23 cellular contexts compared by ENCODE assay signal in the genomic region with DNA sequence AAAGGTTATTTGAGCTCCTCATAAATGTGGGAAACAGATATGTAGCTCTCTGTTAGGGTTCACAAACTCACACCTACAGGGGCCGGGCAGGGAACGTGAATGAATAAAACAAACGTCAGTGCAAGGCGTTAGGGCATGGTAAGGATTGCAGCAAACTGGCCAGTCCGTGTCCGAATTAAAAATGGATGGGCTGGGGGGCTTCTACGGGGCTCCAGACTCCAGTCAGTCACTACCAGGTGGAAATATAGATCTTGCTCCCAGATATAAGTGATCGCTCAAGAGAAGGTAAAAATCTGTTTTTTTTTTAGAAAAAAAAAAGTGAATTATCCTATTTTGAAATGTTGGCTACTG.
DNase-seq lines count a peak whose midpoint lies in the region; ATAC-seq and TF ChIP-seq lines count a peak whose summit lies in the region.
"Had no signal": no experiment of that assay in that cellular context is flagged by ENCODE, and none has a peak within 500 bp of the region (broad histone marks: within the 10 kb centered on the region; RNA-seq: fewer than 3 reads in every experiment).

No MANE protein-coding gene starts in this region.

- no peak for TF ChIP-seq POLR2A in HCT116 (IDR thresholded peaks at IDR 0.05; ENCODE audit: borderline replicate concordance, extremely low read depth, insufficient read depth, insufficient read length)

- H3K4me3 ChIP-seq in HCT116 (replicated peaks in 1 of 2; ENCODE audit: low read depth in 1 of 2, low read length in 2 of 2) (no peak overlapping the region), adipocyte (ENCODE audit: low read length) (peak overlapping the region; percentile 6), liver (ENCODE audit: low read depth in 1 of 3, low read length in 3 of 3) (no peak overlapping the region), upper lobe of right lung (no peak overlapping the region), lower lobe of right lung (no peak overlapping the region)
- H3K4me3 ChIP-seq: BLaER1, GM12878 had no signal

- ATAC-seq in HCT116 = no peak
- ATAC-seq in upper lobe of right lung = no peak
- ATAC-seq in lower lobe of right lung = no peak
- ATAC-seq: GM12878 had no signal

- TF ChIP-seq RAD21 in HCT116 (IDR thresholded peaks at IDR 0.05; ENCODE audit: low read depth) (no peak), liver (IDR thresholded peaks at IDR 0.05) (no peak)

- H3K4me2 ChIP-seq in HCT116 (ENCODE audit: low read length) = no peak overlapping the region
- H3K4me2 ChIP-seq: BLaER1 had no signal

- POLR2A ChIA-PET in HCT116 (lab: Charles Lee) = no interaction called here

- H3K9me2 ChIP-seq in HCT116 (ENCODE audit: insufficient read depth) = no peaks in the 10 kb centered on the region

- H4K20me1 ChIP-seq in HCT116 (ENCODE audit: insufficient read depth) = no peaks in the 10 kb centered on the region
- H4K20me1 ChIP-seq: BLaER1 had no signal

- no peaks in the 10 kb centered on the region for H3K9me3 ChIP-seq in HCT116 (ENCODE audit: control insufficient read depth in 1 of 2, insufficient read depth in 1 of 2, low read depth in 1 of 2, low read length in 2 of 2)
- H3K9me3 ChIP-seq in adipocyte (ENCODE audit: control insufficient read depth, low read length) = no peaks in the 10 kb centered on the region
- no peaks in the 10 kb centered on the region for H3K9me3 ChIP-seq in liver (ENCODE audit: control insufficient read depth in 4 of 4, low read length in 3 of 4)
- no peaks in the 10 kb centered on the region for H3K9me3 ChIP-seq in upper lobe of right lung
- no peaks in the 10 kb centered on the region for H3K9me3 ChIP-seq in lower lobe of right lung
- H3K9me3 ChIP-seq: BE2C had no signal

- H3K27ac ChIP-seq in HCT116 (ENCODE audit: low read depth, low read length) (no peak overlapping the region), liver (ENCODE audit: low read depth in 1 of 2, low read length in 2 of 2) (peak overlapping the region; percentile 48 to 51), upper lobe of right lung (peak overlapping the region; percentile 26), lower lobe of right lung (no peak overlapping the region)
- H3K27ac ChIP-seq: BLaER1 had no signal

- H3K27me3 ChIP-seq in HCT116 (ENCODE audit: insufficient read depth, low read length) (no peaks in the 10 kb centered on the region), adipocyte (replicated peaks; ENCODE audit: control insufficient read depth, insufficient read depth, low read length) (no peaks in the 10 kb centered on the region), liver (ENCODE audit: control insufficient read depth in 4 of 4, insufficient read depth in 4 of 4, low read length in 3 of 4) (no peaks in the 10 kb centered on the region), upper lobe of right lung (no peaks in the 10 kb centered on the region), lower lobe of right lung (ENCODE audit: low read depth) (no peaks in the 10 kb centered on the region)
- H3K27me3 ChIP-seq: BE2C, BLaER1 had no signal

- RAD21 ChIA-PET in HCT116 (lab: Charles Lee; ENCODE audit: low non-redundant PET in 1 of 2, low total read pairs in 2 of 2, uncharacterized antibody in 2 of 2, unreplicated experiment in 2 of 2) = no interaction called here

- TF ChIP-seq CTCF in HCT116 (IDR thresholded peaks at IDR 0.05 in 2 of 3, conservative IDR thresholded peaks at IDR 0.05 in 1 of 3; ENCODE audit: borderline replicate concordance in 1 of 3, insufficient read depth in 1 of 3, low read depth in 2 of 3, low read length in 2 of 3) (no peak), liver (IDR thresholded peaks at IDR 0.05; ENCODE audit: low read depth, low read length, missing input control) (no peak), upper lobe of right lung (IDR thresholded peaks at IDR 0.05) (no peak), lower lobe of right lung (IDR thresholded peaks at IDR 0.05) (no peak)

- BruUV-seq in HCT116 (replicated peaks; lab: Mats Ljungman, UMichigan) = no TSS peak

- no peaks in the 10 kb centered on the region for H3K36me3 ChIP-seq in HCT116 (ENCODE audit: control insufficient read depth in 1 of 2, insufficient read depth in 2 of 2, low read length in 2 of 2)
- no peaks in the 10 kb centered on the region for H3K36me3 ChIP-seq in adipocyte (ENCODE audit: control insufficient read depth, insufficient read depth, low read length, severe bottlenecking)
- H3K36me3 ChIP-seq in liver (ENCODE audit: control insufficient read depth in 4 of 4, insufficient read depth in 3 of 4, low read depth in 1 of 4, low read length in 3 of 4) = no peaks in the 10 kb centered on the region
- H3K36me3 ChIP-seq in upper lobe of right lung = no peaks in the 10 kb centered on the region
- no peaks in the 10 kb centered on the region for H3K36me3 ChIP-seq in lower lobe of right lung
- H3K36me3 ChIP-seq: BE2C, BLaER1 had no signal

- no peak for DNase-seq in HCT116 (ENCODE audit: low read depth, low spot score)
- DNase-seq in adipocyte (ENCODE audit: low read depth) = no peak
- no peak for DNase-seq in upper lobe of right lung
- no peak for DNase-seq in lower lobe of right lung
- DNase-seq in stimulated activated CD4-positive, alpha-beta T cell treated with anti-CD3 and anti-CD28 coated beads, Interleukin-4, amount 100 ng/mL, for 1 hour = no peak
- no peak for DNase-seq in T-helper 9 cell
- DNase-seq: 8988T; ACHN; BE2C; CD4-positive, alpha-beta memory T cell; CD4-positive, CD25-positive, alpha-beta regulatory T cell; CD8-positive, alpha-beta memory T cell; COR-L47; DMS 273 treated with DMSO at 0.1 percent for 48 hours; DMS153; DMS53; DMS79; DND-41; EL; GDM1 had no signal

- 95% methylated on average over 8 of the region's 8 CpGs for WGBS in liver

- no peak overlapping the region for H3K9ac ChIP-seq in HCT116 (ENCODE audit: low read length)
- peak overlapping the region; percentile 11 for H3K9ac ChIP-seq in adipocyte (ENCODE audit: low read length)
- no peak overlapping the region for H3K9ac ChIP-seq in liver (ENCODE audit: low read depth in 1 of 2, low read length in 2 of 2)
- H3K9ac ChIP-seq: BLaER1 had no signal

- H3K79me2 ChIP-seq in HCT116 (ENCODE audit: insufficient read depth, low read length) = no peaks in the 10 kb centered on the region

- intact Hi-C loops in HCT116 (cut with micrococcal nuclease) (no loop called here), upper lobe of right lung (cut with DNase I) (no loop called here), lower lobe of right lung (cut with DNase I) (no loop called here)

- H3K4me1 ChIP-seq in HCT116 (ENCODE audit: control insufficient read depth in 1 of 2, insufficient read depth in 2 of 2, low read length in 2 of 2) (peaks cover 8% of the 10 kb centered on the region in 2 experiments; a peak in 3 of 4 replicates), adipocyte (ENCODE audit: control insufficient read depth, insufficient read depth, low read length) (peaks cover 25% of the 10 kb centered on the region), liver (ENCODE audit: control insufficient read depth in 4 of 4, insufficient read depth in 4 of 4, low read length in 3 of 4) (peaks cover 2 to 23% (median 15%) of the 10 kb centered on the region in 4 donors), upper lobe of right lung (no peaks in the 10 kb centered on the region), lower lobe of right lung (no peaks in the 10 kb centered on the region)
- H3K4me1 ChIP-seq: BLaER1 had no signal

- CTCF ChIA-PET in HCT116 (lab: Charles Lee) = no interaction called here

- H2AFZ ChIP-seq in HCT116 (ENCODE audit: low read depth, low read length, poor library complexity, severe bottlenecking) = no peak overlapping the region

TF ChIP-seq in HCT116, 20 proteins besides CTCF, POLR2A, EP300 and RAD21:
- TF ChIP-seq ZFX (IDR thresholded peaks at IDR 0.05) (0 out of 2 replicates have a peak, but pooled peaks have one; percentile 10), ATF3 (IDR thresholded peaks at IDR 0.05) (no peak)

TF ChIP-seq in liver, 16 proteins besides CTCF, POLR2A, EP300 and RAD21:
- TF ChIP-seq ATF3 (IDR thresholded peaks at IDR 0.05) (no peak), GABPA (IDR thresholded peaks at IDR 0.05 in 1 of 2, conservative IDR thresholded peaks at IDR 0.05 in 1 of 2) (no peak), FOXA2 (IDR thresholded peaks at IDR 0.05) (no peak), FOXA1 (IDR thresholded peaks at IDR 0.05) (no peak), NR2F2 (IDR thresholded peaks at IDR 0.05) (no peak), SP1 (IDR thresholded peaks at IDR 0.05) (no peak), YY1 (IDR thresholded peaks at IDR 0.05) (no peak), JUND (IDR thresholded peaks at IDR 0.05) (no peak)

Comparison
In these comparisons a context has a peak if more than half of its experiments do, and no peak if none do; other contexts are left out.
1. H3K27ac ChIP-seq: peak in liver (2 of 2) and upper lobe of right lung (single experiment); none in HCT116 (single experiment) and lower lobe of right lung (single experiment).